Comparison of ENCODE assay signal across 1 cellular context in genomic region chr20:43749734-43750294, GRCh38.
TF ChIP-seq lines count a peak whose summit lies in the region.

No MANE protein-coding gene starts in this region.

TF ChIP-seq in H1, 55 proteins besides CTCF, POLR2A, EP300 and RAD21 (continued from another document):
- TF ChIP-seq, protein P1, sequence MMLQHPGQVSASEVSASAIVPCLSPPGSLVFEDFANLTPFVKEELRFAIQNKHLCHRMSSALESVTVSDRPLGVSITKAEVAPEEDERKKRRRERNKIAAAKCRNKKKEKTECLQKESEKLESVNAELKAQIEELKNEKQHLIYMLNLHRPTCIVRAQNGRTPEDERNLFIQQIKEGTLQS (IDR thresholded peaks at IDR 0.05; ENCODE audit: insufficient read depth, low read depth, low read length), result no peak
- TF ChIP-seq JUND (IDR thresholded peaks at IDR 0.05; ENCODE audit: low read length) (0 out of 2 replicates have a peak, but pooled peaks have one; percentile 31), POU5F1 (IDR thresholded peaks at IDR 0.05; ENCODE audit: low read depth, low read length) (no peak), EZH2 (IDR thresholded peaks at IDR 0.05; ENCODE audit: low read depth, low read length, severe bottlenecking) (no peak), SAP30 (IDR thresholded peaks at IDR 0.05; ENCODE audit: insufficient read depth, insufficient replicate concordance, low read length) (no peak)
